ENCODE assay signal across 8 cellular contexts in the genomic region with DNA sequence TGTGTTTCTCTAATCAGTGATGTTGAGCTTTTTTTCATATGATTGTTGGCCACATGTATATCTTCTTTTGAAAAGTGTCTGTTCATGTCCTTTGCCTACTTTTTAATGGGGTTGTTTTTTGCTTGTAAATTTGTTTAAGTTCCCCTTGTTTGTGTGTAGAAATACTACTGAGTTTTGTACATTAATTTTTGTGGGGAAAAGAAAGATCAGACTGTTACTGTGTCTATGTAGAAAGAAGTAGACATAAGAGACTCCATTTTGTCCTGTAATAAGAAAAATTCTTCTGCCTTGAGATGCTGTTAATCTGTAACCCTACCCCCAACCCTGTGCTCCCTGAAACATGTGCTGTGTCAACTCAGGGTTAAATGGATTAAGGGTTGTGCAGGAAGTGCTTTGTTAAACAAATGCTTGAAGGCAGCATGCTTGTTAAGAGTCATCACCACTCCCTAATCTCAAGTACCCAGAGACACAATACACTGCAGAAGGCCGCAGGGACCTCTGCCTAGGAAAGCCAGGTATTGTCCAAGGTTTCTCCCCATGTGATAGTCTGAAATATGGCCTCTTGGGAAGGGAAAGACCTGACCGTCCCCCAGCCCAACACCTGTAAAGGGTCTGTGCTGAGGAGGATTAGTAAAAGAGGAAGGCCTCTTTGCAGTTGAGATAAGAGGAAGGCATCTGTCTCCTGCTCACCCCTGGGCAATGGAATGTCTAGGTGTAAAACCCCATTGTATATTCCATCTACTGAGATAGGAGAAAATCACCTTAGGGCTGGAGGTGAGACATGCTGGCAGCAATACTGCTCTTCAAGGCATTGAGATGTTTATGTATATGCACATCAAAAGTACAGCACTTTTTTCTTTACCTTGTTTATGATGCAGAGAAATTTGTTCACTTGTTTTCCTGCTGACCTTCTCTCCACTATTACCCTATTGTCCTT.
A peak's percentile ranks its signal among the peaks of the same experiment; 100 is the strongest.
DNase-seq lines count a peak whose midpoint lies in the region; ATAC-seq and TF ChIP-seq lines count a peak whose summit lies in the region.
"Not testable (repeated sequence)": the region's sequence is repeated elsewhere in the genome, so short reads cannot be mapped to it uniquely, and the experiment has no call there.

No MANE protein-coding gene starts in this region.

- not testable (repeated sequence) for H3K79me2 ChIP-seq in GM23338 (replicated peaks; ENCODE audit: insufficient read depth); Karpas-422 (ENCODE audit: low read length); mesendoderm (ENCODE audit: control insufficient read depth, insufficient read depth, low read length)

- H4K5ac ChIP-seq in mesendoderm (ENCODE audit: low read length), result not testable (repeated sequence)

- H3K4ac ChIP-seq in mesendoderm (ENCODE audit: low read depth, low read length), result not testable (repeated sequence)

- not testable (repeated sequence) for H3K4me3 ChIP-seq in Caco-2 (ENCODE audit: low read depth, low read length); GM23338; Karpas-422 (ENCODE audit: low read length); WERI-Rb-1 (ENCODE audit: low read depth, low read length); endodermal cell (ENCODE audit: low read length); mesendoderm (ENCODE audit: low read length); retinal pigment epithelial cell (ENCODE audit: low read length)

- 0% methylated on average over 1 of the region's 2 CpGs; no CpG with 5 or more reads in 1 of the 2 experiments for WGBS in endodermal cell (ENCODE audit: insufficient coverage in 1 of 2, insufficient read length in 1 of 2), 2 experiments
- no CpG with 5 or more reads among the region's 2 CpGs for WGBS in mesendoderm (ENCODE audit: extremely low coverage, insufficient coverage, low lambda C conversion rate)

- H3K36me3 ChIP-seq in Caco-2 (ENCODE audit: control insufficient read depth, insufficient read depth, low read length); GM23338 (ENCODE audit: insufficient read depth); Karpas-422 (ENCODE audit: insufficient read depth, low read length); WERI-Rb-1; endodermal cell (ENCODE audit: control insufficient read depth, insufficient read depth, low read length); mesendoderm (ENCODE audit: control insufficient read depth, insufficient read depth, low read length): not testable (repeated sequence)

- H3K27ac ChIP-seq in GM23338 (ENCODE audit: low read depth) (peak overlapping the region; percentile 80; the same call in 1 of the 2 replicates), WERI-Rb-1 (peak overlapping the region; percentile 69), endodermal cell (ENCODE audit: low read depth, low read length) (peak overlapping the region; percentile 19), mesendoderm (ENCODE audit: low read depth, low read length) (peak overlapping the region; percentile 95)
- not testable (repeated sequence) for H3K27ac ChIP-seq in Karpas-422 (ENCODE audit: low read length)

- not testable (repeated sequence) for BruUV-seq in Caco-2 (replicated peaks; lab: Mats Ljungman, UMichigan)

- H3K27me3 Mint-ChIP-seq in Caco-2 (ENCODE audit: insufficient read depth, unreplicated experiment); GM23338 (ENCODE audit: insufficient read depth, low read depth, poor library complexity); endodermal cell (ENCODE audit: insufficient read depth): not testable (repeated sequence)

- H3K27ac Mint-ChIP-seq in Caco-2 (ENCODE audit: unreplicated experiment) (peak overlapping the region; percentile 38), GM23338 (peak overlapping the region; percentile 84), endodermal cell (peak overlapping the region; percentile 93)

- not testable (repeated sequence) for H3K27me3 ChIP-seq in Caco-2 (replicated peaks; ENCODE audit: control insufficient read depth, insufficient read depth, low read length); GM23338 (ENCODE audit: insufficient read depth); Karpas-422 (ENCODE audit: low read length); WERI-Rb-1 (ENCODE audit: insufficient read depth, low read depth, severe bottlenecking); endodermal cell (ENCODE audit: control insufficient read depth, insufficient read depth, low read length, poor library complexity, severe bottlenecking); mesendoderm (ENCODE audit: insufficient read depth, low read length, poor library complexity)

- not testable (repeated sequence) for H3K23ac ChIP-seq in mesendoderm (ENCODE audit: low read length)

- peak overlapping the region; percentile 87 for H3K18ac ChIP-seq in mesendoderm (ENCODE audit: low read length)

- H2BK120ac ChIP-seq in mesendoderm (ENCODE audit: low read depth, low read length), result peak overlapping the region; percentile 94

- ATAC-seq in GM23338, result not testable (repeated sequence)

- not testable (repeated sequence) for H2AFZ ChIP-seq in GM23338; Karpas-422 (ENCODE audit: low read length)

- H3K9me2 ChIP-seq in GM23338 (ENCODE audit: insufficient read depth); Karpas-422 (replicated peaks; ENCODE audit: insufficient read depth, low read length): not testable (repeated sequence)

- DNase-seq in Caco-2 (peak; percentile 52 to 66), NCI-H526 treated with DMSO at 0.1 percent for 48 hours (lab: John Stamatoyannopoulos, UW) (peak; percentile 30), WERI-Rb-1 (peak; percentile 43), endodermal cell (peak; percentile 59), mesendoderm (peak; percentile 92), retinal pigment epithelial cell (ENCODE audit: low read depth) (peak; percentile 24)
- DNase-seq in GM23338 (ENCODE audit: low spot score); Karpas-422: not testable (repeated sequence)

- CTCF ChIA-PET in Caco-2 (lab: Charles Lee), result not testable (repeated sequence)

- not testable (repeated sequence) for H4K8ac ChIP-seq in mesendoderm (ENCODE audit: low read depth, low read length)

- H3K4me1 ChIP-seq in Caco-2 (peaks cover 19% of the 10 kb centered on the region), GM23338 (ENCODE audit: insufficient read depth) (peaks cover 19% of the 10 kb centered on the region), Karpas-422 (ENCODE audit: low read length) (peaks cover 12% of the 10 kb centered on the region)
- not testable (repeated sequence) for H3K4me1 ChIP-seq in endodermal cell (ENCODE audit: control insufficient read depth, insufficient read depth, low read length); mesendoderm (ENCODE audit: control insufficient read depth, low read depth, low read length)

- not testable (repeated sequence) for H3K9me3 ChIP-seq in Caco-2; Karpas-422 (ENCODE audit: low read length); WERI-Rb-1 (ENCODE audit: severe bottlenecking)
- H3K9me3 ChIP-seq in endodermal cell (ENCODE audit: control insufficient read depth, low read length), result peaks cover 33% of the 10 kb centered on the region

- H3K36me3 Mint-ChIP-seq in Caco-2 (ENCODE audit: insufficient read depth, unreplicated experiment), result not testable (repeated sequence)
- H3K36me3 Mint-ChIP-seq in GM23338 (ENCODE audit: low read depth) (peaks cover 29% of the 10 kb centered on the region), endodermal cell (ENCODE audit: low read depth) (peaks cover 36% of the 10 kb centered on the region)

- not testable (repeated sequence) for H3F3A ChIP-seq in GM23338 (replicated peaks; ENCODE audit: low read depth)

- intact Hi-C loops in Caco-2 (cut with micrococcal nuclease; ENCODE audit: unreplicated experiment), result loop anchor here (1.0 kb wide), 1 partner anchor 55 kb away; no protein-coding TSS in a partner anchor

- H3K9me3 Mint-ChIP-seq in Caco-2 (ENCODE audit: unreplicated experiment) (peaks cover 24% of the 10 kb centered on the region), GM23338 (peaks cover 23% of the 10 kb centered on the region), endodermal cell (peaks cover 43% of the 10 kb centered on the region)

- not testable (repeated sequence) for H2AK5ac ChIP-seq in mesendoderm (ENCODE audit: low read length)

- H2BK5ac ChIP-seq in mesendoderm (ENCODE audit: low read length), result not testable (repeated sequence)

- not testable (repeated sequence) for TF ChIP-seq CTCF in Caco-2 (IDR thresholded peaks at IDR 0.05; ENCODE audit: insufficient read depth in 1 of 2, low read depth in 1 of 2, low read length in 1 of 2, severe bottlenecking in 1 of 2, unreplicated experiment in 1 of 2); GM23338 (conservative IDR thresholded peaks at IDR 0.05; ENCODE audit: low read depth in 2 of 2); WERI-Rb-1 (IDR thresholded peaks at IDR 0.05; ENCODE audit: low read depth, low read length); endodermal cell (conservative IDR thresholded peaks at IDR 0.05); retinal pigment epithelial cell (conservative IDR thresholded peaks at IDR 0.05; ENCODE audit: low read depth, low read length)

- H3K79me1 ChIP-seq in mesendoderm (ENCODE audit: low read length), result not testable (repeated sequence)

- H3K4me2 ChIP-seq in GM23338 (0 out of 2 replicates have a peak overlapping the region, but pooled peaks have one; percentile 27), Karpas-422 (ENCODE audit: low read depth, low read length, poor library complexity, severe bottlenecking) (peak overlapping the region; percentile 14)
- H3K4me2 ChIP-seq in mesendoderm (ENCODE audit: low read length), result not testable (repeated sequence)

- not testable (repeated sequence) for H4K20me1 ChIP-seq in GM23338 (replicated peaks; ENCODE audit: insufficient read depth); Karpas-422 (ENCODE audit: insufficient read depth, low read depth, low read length)

- peaks cover 45% of the 10 kb centered on the region for H3K4me1 Mint-ChIP-seq in Caco-2 (ENCODE audit: low read depth, unreplicated experiment)
- H3K4me1 Mint-ChIP-seq in GM23338, result peaks cover 19% of the 10 kb centered on the region
- H3K4me1 Mint-ChIP-seq in endodermal cell, result peaks cover 34% of the 10 kb centered on the region

- POLR2A ChIA-PET in Caco-2 (lab: Charles Lee), result not testable (repeated sequence)

- not testable (repeated sequence) for H3K56ac ChIP-seq in mesendoderm (ENCODE audit: low read length)

- not testable (repeated sequence) for H2BK15ac ChIP-seq in mesendoderm (replicated peaks; ENCODE audit: low read depth)

- H3K9ac ChIP-seq in Karpas-422 (ENCODE audit: low read length); mesendoderm (ENCODE audit: low read length): not testable (repeated sequence)
- peak overlapping the region; percentile 31 for H3K9ac ChIP-seq in endodermal cell (ENCODE audit: extremely low read depth, low read length, poor library complexity, severe bottlenecking)

- H3K4me3 Mint-ChIP-seq in Caco-2 (ENCODE audit: unreplicated experiment); GM23338: not testable (repeated sequence)
- peak overlapping the region; percentile 16 for H3K4me3 Mint-ChIP-seq in endodermal cell

Comparison
In these comparisons a context has a peak if more than half of its experiments do, and no peak if none do; other contexts are left out.
1. H3K27ac Mint-ChIP-seq: peak in every context shown above with its lines; median percentile 93 in endodermal cell; 84 in GM23338; 38 in Caco-2.